In the genomic region with DNA sequence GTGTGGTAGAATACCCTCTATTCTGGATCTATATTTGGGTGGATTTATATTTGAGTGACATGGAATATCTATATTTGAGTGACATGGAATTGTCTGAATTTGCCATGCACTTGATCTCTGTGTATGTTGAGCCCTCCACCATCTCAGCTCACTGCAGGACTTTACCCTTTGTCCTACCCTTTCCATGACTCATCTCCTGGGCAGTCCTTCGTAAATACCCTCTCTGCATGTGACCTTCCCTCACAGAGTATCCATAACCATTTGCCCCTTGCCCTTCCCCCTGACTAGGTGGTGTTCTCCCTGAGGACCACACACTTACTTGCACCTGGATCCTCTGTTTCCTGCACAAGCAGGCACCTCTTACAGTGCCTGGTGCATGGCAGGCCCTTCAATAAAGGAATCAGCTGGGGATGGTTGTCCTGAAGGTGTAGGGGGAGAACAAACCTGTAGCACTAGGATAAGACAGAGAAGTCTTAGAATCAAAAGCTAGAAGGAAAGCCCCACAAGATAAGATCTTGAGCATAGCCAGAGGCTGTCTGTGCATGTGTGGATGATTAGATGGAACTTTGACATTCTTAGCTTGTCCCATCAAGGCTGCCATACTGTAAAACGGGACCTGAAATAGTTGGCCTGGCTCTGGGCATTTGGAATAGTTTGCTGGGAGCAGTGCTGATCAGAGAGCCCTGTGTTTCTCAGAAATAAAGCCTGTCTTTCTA, we compare ENCODE assay signal across 15 cellular contexts.
"Had no signal": no experiment of that assay in that cellular context is flagged by ENCODE, and none has a peak within 500 bp of the region (broad histone marks: within the 10 kb centered on the region; RNA-seq: fewer than 3 reads in every experiment).

No MANE protein-coding gene starts in this region.

- H3K4me3 ChIP-seq: adrenal gland, prostate gland, thoracic aorta had no signal

- H3K4me1 ChIP-seq: adrenal gland, prostate gland had no signal

- DNase-seq: activated CD4-positive, alpha-beta T cell treated with anti-CD3 and anti-CD28 coated beads for 48 hours; activated naive CD4-positive, alpha-beta T cell treated with anti-CD3 and anti-CD28 coated beads, Interleukin-2, amount 50 U/mL, for 16 hours; adrenal gland; effector memory CD8-positive, alpha-beta T cell; erythroblast; immature natural killer cell; left cardiac atrium; mammary epithelial cell; occipital lobe; stimulated activated CD4-positive, alpha-beta T cell treated with anti-CD3 and anti-CD28 coated beads, Interleukin-4, amount 100 ng/mL, for 1 hour; stimulated activated CD8-positive, alpha-beta memory T cell treated with anti-CD3 and anti-CD28 coated beads, Interleukin-4, amount 100 ng/mL, for 48 hours had no signal

- H3K9me3 ChIP-seq: adrenal gland, prostate gland, thoracic aorta had no signal

- H3K27me3 ChIP-seq: adrenal gland had no signal

- ATAC-seq: effector memory CD8-positive, alpha-beta T cell; natural killer cell treated with Interleukin-12 subunit alpha and Interleukin-12 subunit beta and Interleukin-15 and Interleukin-18, amount 100 ng/mL, for 72 hours; WTC11 had no signal

- H3K36me3 ChIP-seq: adrenal gland, prostate gland, thoracic aorta had no signal

- H3K27ac ChIP-seq: adrenal gland, prostate gland, thoracic aorta had no signal
